ENCODE assay signal across 19 cellular contexts in the genomic region with DNA sequence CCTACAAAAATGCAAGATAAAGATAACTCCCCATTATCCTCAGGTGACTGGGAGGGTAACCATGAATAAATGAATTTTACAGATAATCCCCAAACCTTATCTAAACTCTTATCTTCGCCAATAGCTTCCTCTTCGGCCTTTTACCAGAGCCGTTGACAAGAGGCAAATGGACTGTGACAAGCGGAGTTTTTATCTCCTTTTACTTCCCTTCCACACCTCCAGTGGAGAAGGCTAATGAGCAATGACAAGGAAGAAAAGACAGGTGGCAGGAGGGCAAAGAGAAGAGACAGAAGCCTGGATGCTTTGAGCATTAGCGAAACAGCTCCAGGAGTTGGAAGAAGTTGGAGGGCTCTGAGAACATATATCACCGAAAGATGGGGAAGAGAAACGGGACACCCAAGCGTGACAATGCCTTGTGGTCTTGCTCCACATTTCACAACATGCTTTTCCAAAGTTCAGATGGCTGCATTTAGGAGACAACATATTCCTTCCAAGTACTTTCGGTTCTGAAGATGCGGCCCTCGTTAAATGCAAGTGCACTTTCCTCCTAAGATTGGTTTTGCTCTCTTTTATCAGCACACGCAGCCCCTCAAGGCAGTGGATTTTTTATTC.
DNase-seq lines count a peak whose midpoint lies in the region; FAIRE-seq and TF ChIP-seq lines count a peak whose summit lies in the region.
"Had no signal": no experiment of that assay in that cellular context is flagged by ENCODE, and none has a peak within 500 bp of the region (broad histone marks: within the 10 kb centered on the region; RNA-seq: fewer than 3 reads in every experiment).

No MANE protein-coding gene starts in this region.

- POLR2A ChIA-PET in AG04449 (lab: Yijun Ruan, JAX), result interaction anchor here (0.6 kb wide), 1 partner anchor 265 kb away, joined by 3 read pairs; no protein-coding TSS in a partner anchor

- no peak for FAIRE-seq in RCC 7860 (lab: Jason Lieb, UNC)

- no peak for TF ChIP-seq CTCF in AG04449 (IDR thresholded peaks at IDR 0.05; ENCODE audit: insufficient read depth, low read length, missing control alignments)

- intact Hi-C loops in dendritic cell treated with granulocyte-macrophage colony-stimulating factor and Interleukin-4, amounts not matched to agents 40 ng/mL and 50 ng/mL, for 4 days (cut with micrococcal nuclease), result no loop called here

- H3K9me3 Mint-ChIP-seq in dendritic cell treated with granulocyte-macrophage colony-stimulating factor and Interleukin-4, amounts not matched to agents 40 ng/mL and 50 ng/mL, for 4 days, result peaks cover 14% of the 10 kb centered on the region
- H3K9me3 Mint-ChIP-seq: memory B cell, naive B cell had no signal

- CTCF ChIA-PET in AG04449 (lab: Yijun Ruan, JAX), result interaction anchor here (0.8 to 1.7 kb wide), 3 partner anchors 13 to 671 kb away, joined by 3 to 7 read pairs (median 3); no protein-coding TSS in a partner anchor

- peak overlapping the region; percentile 35 for H3K4me3 Mint-ChIP-seq in dendritic cell treated with granulocyte-macrophage colony-stimulating factor and Interleukin-4, amounts not matched to agents 40 ng/mL and 50 ng/mL, for 4 days
- H3K4me3 Mint-ChIP-seq: activated naive CD4-positive, alpha-beta T cell treated with anti-CD3 and anti-CD28 coated beads for 36 hours; activated T-cell treated with anti-CD3 and anti-CD28 coated beads, Interleukin-2, amount 50 U/mL, for 24 hours; memory B cell; naive B cell had no signal

- peaks cover 42% of the 10 kb centered on the region for H3K4me1 Mint-ChIP-seq in dendritic cell treated with granulocyte-macrophage colony-stimulating factor and Interleukin-4, amounts not matched to agents 40 ng/mL and 50 ng/mL, for 4 days (ENCODE audit: low read depth)
- H3K4me1 Mint-ChIP-seq: memory B cell had no signal

- H3K36me3 Mint-ChIP-seq in dendritic cell treated with granulocyte-macrophage colony-stimulating factor and Interleukin-4, amounts not matched to agents 40 ng/mL and 50 ng/mL, for 4 days (ENCODE audit: low read depth), result no peaks in the 10 kb centered on the region
- H3K36me3 Mint-ChIP-seq: memory B cell, naive B cell had no signal

- H3K27me3 Mint-ChIP-seq in dendritic cell treated with granulocyte-macrophage colony-stimulating factor and Interleukin-4, amounts not matched to agents 40 ng/mL and 50 ng/mL, for 4 days, result no peaks in the 10 kb centered on the region
- H3K27me3 Mint-ChIP-seq: memory B cell, naive B cell had no signal

- H3K4me3 ChIP-seq in AG04449 (ENCODE audit: low read depth, low read length), result peak overlapping the region; percentile 29

- DNase-seq in AG04449 (ENCODE audit: low read depth, low spot score), result no peak
- DNase-seq in GM04503 (ENCODE audit: low read depth), result peak; percentile 64
- peak; percentile 86 for DNase-seq in NOMO-1 treated with DMSO at 0.1 percent for 48 hours (lab: John Stamatoyannopoulos, UW; ENCODE audit: unreplicated experiment)
- DNase-seq in DMS79 (lab: John Stamatoyannopoulos, UW), result no peak
- DNase-seq in RCC 7860 (ENCODE audit: low spot score), result no peak
- DNase-seq in GDM1 (lab: John Stamatoyannopoulos, UW), result no peak
- DNase-seq in stimulated activated naive CD4-positive, alpha-beta T cell treated with Interleukin-2 at 50 U/mL for 16 hours (lab: John Stamatoyannopoulos, UW), result no peak
- DNase-seq: activated naive CD4-positive, alpha-beta T cell treated with anti-CD3 and anti-CD28 coated beads for 36 hours; activated T-cell treated with anti-CD3 and anti-CD28 coated beads, Interleukin-2, amount 50 U/mL, for 24 hours; anterior cingulate cortex; C1 segment of cervical spinal cord; central memory CD4-positive, alpha-beta T cell; DMS 273 treated with DMSO at 0.1 percent for 48 hours; naive B cell; NCI-H1694 treated with DMSO at 0.1 percent for 48 hours; NCI-H748 treated with DMSO at 0.1 percent for 48 hours; substantia nigra had no signal

- peak overlapping the region; percentile 50 for H3K27ac Mint-ChIP-seq in dendritic cell treated with granulocyte-macrophage colony-stimulating factor and Interleukin-4, amounts not matched to agents 40 ng/mL and 50 ng/mL, for 4 days
- H3K27ac Mint-ChIP-seq: activated naive CD4-positive, alpha-beta T cell treated with anti-CD3 and anti-CD28 coated beads for 36 hours; activated T-cell treated with anti-CD3 and anti-CD28 coated beads, Interleukin-2, amount 50 U/mL, for 24 hours; memory B cell had no signal

Comparison
In these comparisons a context has a peak if more than half of its experiments do, and no peak if none do; other contexts are left out.
1. DNase-seq: peak in GM04503 (single experiment) and NOMO-1 treated with DMSO at 0.1 percent for 48 hours (single experiment); none in AG04449 (single experiment), DMS79 (single experiment), RCC 7860 (single experiment), GDM1 (single experiment) and stimulated activated naive CD4-positive, alpha-beta T cell treated with Interleukin-2 at 50 U/mL for 16 hours (single experiment).